ENCODE assay signal across 8 cellular contexts in the genomic region with DNA sequence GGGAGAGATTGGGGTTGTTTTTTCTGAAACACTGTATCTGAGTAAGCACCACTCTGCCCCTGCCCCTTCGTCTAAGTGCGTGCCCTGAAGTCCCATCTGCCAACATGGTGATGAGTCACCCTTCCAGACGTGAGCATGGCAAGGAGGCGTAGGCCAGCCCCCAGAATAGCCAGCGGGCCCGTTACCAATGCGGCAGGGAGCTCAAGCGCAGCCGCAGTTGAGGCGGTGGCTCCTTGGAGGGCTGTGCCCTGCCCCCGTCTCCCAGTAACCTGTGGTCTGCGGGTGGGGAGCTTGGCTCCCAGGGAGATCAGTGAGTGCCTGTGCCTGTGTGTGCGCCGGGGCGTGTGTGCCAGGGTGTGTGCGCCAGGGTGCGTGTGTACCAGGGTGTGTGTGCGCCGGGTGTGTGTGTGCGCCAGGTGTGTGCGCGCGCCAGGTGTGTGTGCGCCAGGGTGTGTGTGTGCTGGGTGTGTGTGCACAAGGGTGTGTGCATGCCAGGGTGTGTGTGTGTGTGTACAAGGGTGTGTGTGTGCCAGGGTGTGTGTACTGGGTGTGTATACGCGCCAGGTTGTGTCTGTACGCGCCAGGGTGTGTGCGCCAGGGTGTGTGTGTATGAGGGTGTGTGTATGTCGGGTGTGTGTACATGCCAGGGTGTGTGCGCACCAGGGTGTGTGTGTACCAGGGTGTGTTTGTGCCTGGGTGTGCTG.
DNase-seq lines count a peak whose midpoint lies in the region; ATAC-seq and TF ChIP-seq lines count a peak whose summit lies in the region.

No MANE protein-coding gene starts in this region.

- peak overlapping the region; percentile 98 for H3K27ac ChIP-seq in RWPE2 (ENCODE audit: poor library complexity, severe bottlenecking)
- peak overlapping the region; percentile 54 for H3K27ac ChIP-seq in angular gyrus (ENCODE audit: low read depth, low read length)
- H3K27ac ChIP-seq in gastrocnemius medialis: peak overlapping the region; percentile 63 to 85 (median 82)

- H3K36me3 ChIP-seq in RWPE2 (ENCODE audit: low read depth) (peaks cover 24% of the 10 kb centered on the region), gastrocnemius medialis (peaks cover 0 to 30% of the 10 kb centered on the region in 2 donors)

- DNase-seq in EL (peak; percentile 94), RWPE2 (ENCODE audit: low spot score) (peak; percentile 93), gastrocnemius medialis (peak; percentile 79 to 91), DMS114 treated with DMSO at 0.1 percent for 48 hours (lab: John Stamatoyannopoulos, UW; ENCODE audit: unreplicated experiment) (no peak), activated gamma-delta T cell treated with Interleukin-2 at 50 U/mL for 16 hours (no peak)

- H3K27me3 ChIP-seq in RWPE2 (ENCODE audit: insufficient read depth, poor library complexity, severe bottlenecking) (no peaks in the 10 kb centered on the region), gastrocnemius medialis (no peaks in the 10 kb centered on the region)

- no peak for TF ChIP-seq CTCF in RWPE2 (IDR thresholded peaks at IDR 0.05; ENCODE audit: poor library complexity, severe bottlenecking)
- TF ChIP-seq CTCF in gastrocnemius medialis (IDR thresholded peaks at IDR 0.05 in 4 of 5, conservative IDR thresholded peaks at IDR 0.05 in 1 of 5): no peak

- no peaks in the 10 kb centered on the region for H3K9me3 ChIP-seq in RWPE2 (ENCODE audit: severe bottlenecking)
- H3K9me3 ChIP-seq in gastrocnemius medialis: no peaks in the 10 kb centered on the region

- in situ Hi-C loops in gastrocnemius medialis (cut with MboI; ENCODE audit: low sequenced_read_pairs in 4 of 4): no loop called here

- H3K4me3 ChIP-seq in RWPE2 (ENCODE audit: severe bottlenecking) (no peak overlapping the region), gastrocnemius medialis (no peak overlapping the region)

- peaks cover 27% of the 10 kb centered on the region for H3K4me1 ChIP-seq in RWPE2 (ENCODE audit: insufficient read depth, poor library complexity, severe bottlenecking)
- peaks cover 7 to 15% of the 10 kb centered on the region in 2 donors for H3K4me1 ChIP-seq in gastrocnemius medialis

- ATAC-seq in RWPE2 (ENCODE audit: low read depth) (peak; percentile 49), gastrocnemius medialis (peak; percentile 85 to 88), HG03442 (IDR thresholded peaks at IDR 0.05; ENCODE audit: unreplicated experiment) (no peak), HG02763 (IDR thresholded peaks at IDR 0.05; ENCODE audit: unreplicated experiment) (no peak)

- intact Hi-C loops in gastrocnemius medialis (cut with DNase I; ENCODE audit: low total_unique reads): loop anchor here (10.0 kb wide), 1 partner anchor 468 kb away; no protein-coding TSS in a partner anchor

- peak in 1 of 2 donors; percentile 14 for TF ChIP-seq POLR2A in gastrocnemius medialis (IDR thresholded peaks at IDR 0.05)

Comparison
In these comparisons a context has a peak if more than half of its experiments do, and no peak if none do; other contexts are left out.
1. DNase-seq: peak in EL (single experiment), RWPE2 (single experiment) and gastrocnemius medialis (2 of 2); none in DMS114 treated with DMSO at 0.1 percent for 48 hours (single experiment) and activated gamma-delta T cell treated with Interleukin-2 at 50 U/mL for 16 hours (single experiment).
2. ATAC-seq: peak in RWPE2 (single experiment) and gastrocnemius medialis (2 of 2); none in HG03442 (single experiment) and HG02763 (single experiment).
3. Peak in every context shown above with its lines, with median percentiles within 50 percentile points of each other: H3K27ac ChIP-seq.